ENCODE assay signal across 26 cellular contexts in genomic region chr4:40648141-40648540, GRCh38. TPM values are rescaled to one million over a fixed set of nuclear protein-coding genes. Genes with fewer than 3 reads are reported as not detected.
"Had no signal": no experiment of that assay in that cellular context is flagged by ENCODE, and none has a peak within 500 bp of the region (broad histone marks: within the 10 kb centered on the region; RNA-seq: fewer than 3 reads in every experiment).

No MANE protein-coding gene starts in this region.

- H3K27ac ChIP-seq: ascending aorta, brain microvascular endothelial cell, foreskin keratinocyte, right lobe of liver, transverse colon, VCaP had no signal

- H3K4me1 Mint-ChIP-seq: activated CD4-positive, alpha-beta T cell treated with anti-CD3 and anti-CD28 coated beads, Interleukin-2, amount 10 ng/mL, durations not matched to agents 7 days and 5 days; neural crest cell; stimulated activated memory B cell treated with anti-CD40 and anti-IgM and Interleukin-4, amounts not matched to agents 10 μg/mL and 1 μg/mL and 100 μg/mL, for 72 hours had no signal

- H3K4me1 ChIP-seq: ascending aorta, foreskin keratinocyte, right lobe of liver had no signal

- H3K4me3 Mint-ChIP-seq: activated CD4-positive, alpha-beta T cell treated with anti-CD3 and anti-CD28 coated beads, Interleukin-2, amount 10 ng/mL, durations not matched to agents 7 days and 5 days; activated CD8-positive, alpha-beta T cell treated with anti-CD3 and anti-CD28 coated beads, Interleukin-2, amount 10 ng/mL, durations not matched to agents 7 days and 5 days; activated T-helper 1 cell treated with anti-CD3 and anti-CD28 coated beads, Interleukin-12 subunit alpha, Interleukin-12 subunit beta, Interleukin-2, Interleukin-4 antibody, amounts not matched to agents 30 ng/mL and 10 ng/mL and 1 ng/mL, durations not matched to agents 14 hours and 24 hours and 36 hours; neural crest cell; stimulated activated memory B cell treated with anti-CD40 and anti-IgM and Interleukin-4, amounts not matched to agents 10 μg/mL and 1 μg/mL and 100 μg/mL, for 72 hours had no signal

- DNase-seq: activated CD4-positive, alpha-beta T cell treated with anti-CD3 and anti-CD28 coated beads, Interleukin-2, amount 10 ng/mL, durations not matched to agents 7 days and 5 days; activated CD4-positive, CD25-positive, alpha-beta regulatory T cell treated with anti-CD3 and anti-CD28 coated beads, Interleukin-2, amount 50 U/mL, for 72 hours; activated CD8-positive, alpha-beta T cell treated with anti-CD3 and anti-CD28 coated beads, Interleukin-2, amount 10 ng/mL, durations not matched to agents 7 days and 5 days; activated gamma-delta T cell treated with Interleukin-2 at 50 U/mL for 16 hours; brain microvascular endothelial cell; caudate nucleus; dermis blood vessel endothelial cell; effector CD8-positive, alpha-beta T cell; erythroblast; foreskin keratinocyte; left ventricle myocardium superior; mammary epithelial cell; occipital lobe; stimulated activated CD4-positive, alpha-beta T cell treated with anti-CD3 and anti-CD28 coated beads, Interleukin-15, amount 100 ng/mL, for 24 hours; T-helper 2 cell had no signal

- H3K36me3 ChIP-seq: ascending aorta, brain microvascular endothelial cell, right lobe of liver, transverse colon had no signal

- H3K4me3 ChIP-seq: ascending aorta, right lobe of liver, skin epidermis, transverse colon had no signal

- H3K27ac Mint-ChIP-seq: activated CD4-positive, alpha-beta T cell treated with anti-CD3 and anti-CD28 coated beads, Interleukin-2, amount 10 ng/mL, durations not matched to agents 7 days and 5 days; activated CD8-positive, alpha-beta T cell treated with anti-CD3 and anti-CD28 coated beads, Interleukin-2, amount 10 ng/mL, durations not matched to agents 7 days and 5 days; activated naive CD4-positive, alpha-beta T cell treated with anti-CD3 and anti-CD28 coated beads, Interleukin-2, amount 50 U/mL, for 72 hours; activated T-helper 1 cell treated with anti-CD3 and anti-CD28 coated beads, Interleukin-12 subunit alpha, Interleukin-12 subunit beta, Interleukin-2, Interleukin-4 antibody, amounts not matched to agents 30 ng/mL and 10 ng/mL and 1 ng/mL, durations not matched to agents 14 hours and 24 hours and 36 hours; stimulated activated memory B cell treated with anti-CD40 and anti-IgM and Interleukin-4, amounts not matched to agents 10 μg/mL and 1 μg/mL and 100 μg/mL, for 72 hours had no signal

- H3K36me3 Mint-ChIP-seq: activated naive CD4-positive, alpha-beta T cell treated with anti-CD3 and anti-CD28 coated beads, Interleukin-2, amount 50 U/mL, for 72 hours; stimulated activated memory B cell treated with anti-CD40 and anti-IgM and Interleukin-4, amounts not matched to agents 10 μg/mL and 1 μg/mL and 100 μg/mL, for 72 hours had no signal

- FAIRE-seq: urothelium cell line had no signal

- H3K27me3 Mint-ChIP-seq: stimulated activated memory B cell treated with anti-CD40 and anti-IgM and Interleukin-4, amounts not matched to agents 10 μg/mL and 1 μg/mL and 100 μg/mL, for 72 hours had no signal

- H3K9me3 ChIP-seq: ascending aorta, right lobe of liver, transverse colon had no signal

- H3K27me3 ChIP-seq: ascending aorta, brain microvascular endothelial cell, right lobe of liver, transverse colon had no signal

- ATAC-seq: activated CD8-positive, alpha-beta T cell treated with anti-CD3 and anti-CD28 coated beads, Interleukin-2, amount 10 ng/mL, durations not matched to agents 7 days and 5 days; activated naive CD4-positive, alpha-beta T cell treated with anti-CD3 and anti-CD28 coated beads, Interleukin-2, amount 50 U/mL, for 72 hours; foreskin keratinocyte; stimulated activated memory B cell treated with anti-CD40 and anti-IgM and Interleukin-4, amounts not matched to agents 10 μg/mL and 1 μg/mL and 100 μg/mL, for 72 hours had no signal

- H3K9me3 Mint-ChIP-seq: activated CD4-positive, alpha-beta T cell treated with anti-CD3 and anti-CD28 coated beads, Interleukin-2, amount 10 ng/mL, durations not matched to agents 7 days and 5 days; activated naive CD4-positive, alpha-beta T cell treated with anti-CD3 and anti-CD28 coated beads, Interleukin-2, amount 50 U/mL, for 72 hours; activated T-helper 1 cell treated with anti-CD3 and anti-CD28 coated beads, Interleukin-12 subunit alpha, Interleukin-12 subunit beta, Interleukin-2, Interleukin-4 antibody, amounts not matched to agents 30 ng/mL and 10 ng/mL and 1 ng/mL, durations not matched to agents 14 hours and 24 hours and 36 hours; neural crest cell; stimulated activated memory B cell treated with anti-CD40 and anti-IgM and Interleukin-4, amounts not matched to agents 10 μg/mL and 1 μg/mL and 100 μg/mL, for 72 hours had no signal

RNA-seq across cellular contexts. Expression of gene RBM47, which starts 18.5 kb away (rescaled TPM):
- total RNA-seq: myocyte had no signal
